Comparison of ENCODE assay signal across 11 cellular contexts in genomic region chr3:11671648-11672100, GRCh38. TPM values are rescaled to one million over a fixed set of nuclear protein-coding genes. Genes with fewer than 3 reads are reported as not detected.
DNase-seq lines count a peak whose midpoint lies in the region; ATAC-seq and TF ChIP-seq lines count a peak whose summit lies in the region.
"Had no signal": no experiment of that assay in that cellular context is flagged by ENCODE, and none has a peak within 500 bp of the region (broad histone marks: within the 10 kb centered on the region; RNA-seq: fewer than 3 reads in every experiment).

No MANE protein-coding gene starts in this region.

- DNase-seq in GM23248 (peak; percentile 74), PC-3 (peak; percentile 76), heart left ventricle (peak in 4 of 5 donors; percentile 19 to 43 (median 32)), trophoblast cell (no peak), HuH-7 (ENCODE audit: low spot score) (no peak), vagina (ENCODE audit: extremely low spot score in 2 of 2) (no peak), KG1 (lab: John Stamatoyannopoulos, UW) (no peak)
- DNase-seq: cerebellar nuclear complex, NCI-H2171 treated with DMSO at 0.1 percent for 48 hours had no signal

- CTCF ChIA-PET in PC-3 (lab: Charles Lee): interaction anchor here (0.6 kb wide), 1 partner anchor 9 kb away, joined by 3 read pairs; no protein-coding TSS in a partner anchor

- 1 to 2% methylated on average over 4 of the region's 4 CpGs for WGBS in GM23248 (ENCODE audit: low coverage in 1 of 2, low lambda C conversion rate in 2 of 2, missing lambda C conversion rate in 2 of 2), 2 experiments
- 32 to 43% (median 36%) methylated on average over 4 of the region's 4 CpGs for WGBS in heart left ventricle, 4 donors
- WGBS in trophoblast cell (ENCODE audit: extremely low coverage, insufficient coverage, insufficient read length): no CpG with 5 or more reads among the region's 4 CpGs

- H3K4me2 ChIP-seq in BLaER1: peak overlapping the region; percentile 30
- peak overlapping the region; percentile 64 for H3K4me2 ChIP-seq in GM23248 (ENCODE audit: unreplicated experiment)
- peak overlapping the region; percentile 3 for H3K4me2 ChIP-seq in PC-3 (ENCODE audit: low read length)
- no peak overlapping the region for H3K4me2 ChIP-seq in trophoblast cell (ENCODE audit: low read length)

- in situ Hi-C loops in GM23248 (cut with MboI): no loop called here

- ATAC-seq in PC-3: peak; percentile 86
- peak in 3 of 4 donors; percentile 45 to 72 (median 63) for ATAC-seq in heart left ventricle

- no peak overlapping the region for H3K4ac ChIP-seq in trophoblast cell (ENCODE audit: low read depth, low read length)

- H3K18ac ChIP-seq in trophoblast cell (ENCODE audit: low read length): no peak overlapping the region

- no peaks in the 10 kb centered on the region for H3K79me1 ChIP-seq in trophoblast cell (ENCODE audit: low read length)

- no peak overlapping the region for H2BK5ac ChIP-seq in trophoblast cell (ENCODE audit: low read depth, low read length, poor library complexity)

- H3K14ac ChIP-seq in trophoblast cell (ENCODE audit: low read length): no peak overlapping the region

- H2AFZ ChIP-seq in GM23248 (no peak overlapping the region), PC-3 (ENCODE audit: low read length) (no peak overlapping the region), trophoblast cell (ENCODE audit: insufficient read depth, low read length, poor library complexity) (no peak overlapping the region)

- H3K4me1 ChIP-seq in BLaER1 (peaks cover 12% of the 10 kb centered on the region), GM23248 (ENCODE audit: insufficient read depth) (peaks cover 48% of the 10 kb centered on the region), PC-3 (ENCODE audit: insufficient read depth, low read length) (peaks cover 17% of the 10 kb centered on the region), heart left ventricle (peaks cover 0 to 29% (median 19%) of the 10 kb centered on the region in 12 donors), trophoblast cell (ENCODE audit: control insufficient read depth in 1 of 2, insufficient read depth in 2 of 2, low read length in 2 of 2) (no peaks in the 10 kb centered on the region), vagina (peaks cover 26% of the 10 kb centered on the region)

- H3K9me3 ChIP-seq in BLaER1: no peaks in the 10 kb centered on the region
- no peaks in the 10 kb centered on the region for H3K9me3 ChIP-seq in GM23248 (ENCODE audit: low read depth)
- no peaks in the 10 kb centered on the region for H3K9me3 ChIP-seq in PC-3 (ENCODE audit: low read length)
- H3K9me3 ChIP-seq in heart left ventricle: no peaks in the 10 kb centered on the region
- no peaks in the 10 kb centered on the region for H3K9me3 ChIP-seq in trophoblast cell (ENCODE audit: insufficient read depth, low read depth, low read length)
- H3K9me3 ChIP-seq in vagina: no peaks in the 10 kb centered on the region
- H3K9me3 ChIP-seq: psoas muscle had no signal

- H4K12ac ChIP-seq in trophoblast cell (ENCODE audit: low read depth, low read length): no peak overlapping the region

- H2AK5ac ChIP-seq in trophoblast cell (ENCODE audit: low read length): no peak overlapping the region

- TF ChIP-seq POLR2A in heart left ventricle (IDR thresholded peaks at IDR 0.05) (no peak), vagina (IDR thresholded peaks at IDR 0.05) (no peak)

- H4K20me1 ChIP-seq in BLaER1 (no peaks in the 10 kb centered on the region), GM23248 (ENCODE audit: insufficient read depth) (0 out of 2 replicates have a peak, but pooled peaks cover 4% of the 10 kb centered on the region), PC-3 (ENCODE audit: low read length) (peaks cover 9% of the 10 kb centered on the region; the same call in 1 of the 2 replicates)

- TF ChIP-seq CTCF in PC-3 (conservative IDR thresholded peaks at IDR 0.05; ENCODE audit: low read depth, low read length): no peak
- TF ChIP-seq CTCF in heart left ventricle (IDR thresholded peaks at IDR 0.05): no peak
- TF ChIP-seq CTCF in vagina (IDR thresholded peaks at IDR 0.05): no peak

- no peak overlapping the region for H3K4me3 ChIP-seq in BLaER1
- peak overlapping the region; percentile 46 for H3K4me3 ChIP-seq in GM23248
- no peak overlapping the region for H3K4me3 ChIP-seq in PC-3 (ENCODE audit: low read length)
- no peak overlapping the region for H3K4me3 ChIP-seq in heart left ventricle
- no peak overlapping the region for H3K4me3 ChIP-seq in trophoblast cell (ENCODE audit: low read depth, low read length)
- H3K4me3 ChIP-seq in vagina: no peak overlapping the region
- H3K4me3 ChIP-seq: psoas muscle had no signal

- POLR2A ChIA-PET in PC-3 (lab: Charles Lee; ENCODE audit: unreplicated experiment): interaction anchor here (0.5 kb wide), 1 partner anchor 8 kb away, joined by 3 read pairs; no protein-coding TSS in a partner anchor

- H3K9me2 ChIP-seq in GM23248 (ENCODE audit: insufficient read depth) (no peaks in the 10 kb centered on the region), PC-3 (replicated peaks; ENCODE audit: low read length) (no peaks in the 10 kb centered on the region)

- no peak overlapping the region for H4K91ac ChIP-seq in trophoblast cell (ENCODE audit: low read depth, low read length)

- BruUV-seq in PC-3 (replicated peaks; lab: Mats Ljungman, UMichigan): no TSS peak

- peaks cover 50% of the 10 kb centered on the region for H3F3A ChIP-seq in GM23248 (ENCODE audit: insufficient read depth)
- H3F3A ChIP-seq in PC-3 (ENCODE audit: low read length, unreplicated experiment): no peaks in the 10 kb centered on the region

- no peak overlapping the region for H2BK12ac ChIP-seq in trophoblast cell (ENCODE audit: low read length)

- no peak overlapping the region for H3K9ac ChIP-seq in BLaER1
- H3K9ac ChIP-seq in GM23248: no peak overlapping the region
- H3K9ac ChIP-seq in PC-3 (ENCODE audit: low read length): no peak overlapping the region
- no peak overlapping the region for H3K9ac ChIP-seq in trophoblast cell (ENCODE audit: low read length)

- H3K27ac ChIP-seq in BLaER1 (no peak overlapping the region), GM23248 (peak overlapping the region; percentile 44), PC-3 (ENCODE audit: low read length) (peak overlapping the region; percentile 22), heart left ventricle (no peak overlapping the region), trophoblast cell (ENCODE audit: low read depth, low read length) (no peak overlapping the region), vagina (no peak overlapping the region)
- H3K27ac ChIP-seq: psoas muscle had no signal

- H3K27me3 ChIP-seq in BLaER1 (no peaks in the 10 kb centered on the region), GM23248 (replicated peaks; ENCODE audit: insufficient read depth) (no peaks in the 10 kb centered on the region), PC-3 (ENCODE audit: low read length) (no peaks in the 10 kb centered on the region), heart left ventricle (no peaks in the 10 kb centered on the region), trophoblast cell (ENCODE audit: insufficient read depth, low read length) (no peaks in the 10 kb centered on the region), vagina (no peaks in the 10 kb centered on the region)

- no peak overlapping the region for H2BK120ac ChIP-seq in trophoblast cell (ENCODE audit: insufficient read depth, low read length, poor library complexity)

- H3K79me2 ChIP-seq in GM23248 (ENCODE audit: insufficient read depth) (peaks cover 71% of the 10 kb centered on the region), PC-3 (ENCODE audit: low read length) (peaks cover 20% of the 10 kb centered on the region), trophoblast cell (ENCODE audit: control insufficient read depth, insufficient read depth, low read length, poor library complexity) (no peaks in the 10 kb centered on the region)

- H4K8ac ChIP-seq in trophoblast cell (ENCODE audit: low read depth, low read length): no peak overlapping the region

- H3K23ac ChIP-seq in trophoblast cell (ENCODE audit: low read length): no peak overlapping the region

- no peaks in the 10 kb centered on the region for H3K36me3 ChIP-seq in BLaER1
- H3K36me3 ChIP-seq in GM23248 (ENCODE audit: low read depth): no peaks in the 10 kb centered on the region
- 0 out of 2 replicates have a peak, but pooled peaks cover 3% of the 10 kb centered on the region for H3K36me3 ChIP-seq in PC-3 (ENCODE audit: low read depth, low read length)
- H3K36me3 ChIP-seq in heart left ventricle: no peaks in the 10 kb centered on the region
- H3K36me3 ChIP-seq in trophoblast cell (ENCODE audit: control insufficient read depth in 1 of 2, insufficient read depth in 2 of 2, low read length in 2 of 2): no peaks in the 10 kb centered on the region
- no peaks in the 10 kb centered on the region for H3K36me3 ChIP-seq in vagina

- intact Hi-C loops in PC-3 (cut with micrococcal nuclease): loop anchor here (5.0 kb wide), 1 partner anchor 131 kb away; no protein-coding TSS in a partner anchor
- intact Hi-C loops in heart left ventricle (cut with DNase I): loop anchor here in 2 of 10 donors (2.0 to 5.0 kb wide), 2 partner anchors 29 to 46 kb away; no protein-coding TSS in a partner anchor
- intact Hi-C loops in vagina (cut with DNase I): no loop called here

RNA-seq across cellular contexts. Expression of gene VGLL4, which starts 28.0 kb away (rescaled TPM):
- total RNA-seq in GM23248 (2014; rRNA removed; shearing (Covaris generic)): 46.5 and 54.9 TPM in 2 replicates
- polyA plus RNA-seq in GM23248 (2016; fragmentation: Nextera tagmentation; extraction: Ambion mirVana) (30.9 and 32.4 TPM in 2 replicates), heart left ventricle (10 to 100 TPM; 24.5 to 25.8 TPM)
- total RNA-seq in PC-3 (2014; rRNA removed) (40.5 and 46.3 TPM in 2 replicates), heart left ventricle (10 to 100 TPM; 24.0 to 40.4 (median 32.6) TPM), vagina (99.4 TPM)
- 44.1 and 47.0 TPM in 2 replicates for polyA plus RNA-seq in trophoblast cell (2013)

Comparison
In these comparisons a context has a peak if more than half of its experiments do, and no peak if none do; other contexts are left out.
1. H3K27ac ChIP-seq: peak in GM23248 (single experiment) and PC-3 (single experiment); none in BLaER1 (single experiment), heart left ventricle (0 of 12), trophoblast cell (single experiment) and vagina (single experiment).
2. DNase-seq: peak in GM23248 (single experiment), PC-3 (single experiment) and heart left ventricle (4 of 5); none in trophoblast cell (0 of 2), HuH-7 (single experiment), vagina (0 of 2) and KG1 (single experiment).